Comparison of ENCODE assay signal across 1 cellular context in genomic region chr15:47300035-47300434, GRCh38.
TF ChIP-seq lines count a peak whose summit lies in the region.

No MANE protein-coding gene starts in this region.

TF ChIP-seq in WTC11, 78 proteins besides CTCF, POLR2A, EP300 and RAD21 (continued from another document):
- TF ChIP-seq AFF4 (CRISPR knock-in tag; IDR thresholded peaks at IDR 0.05; ENCODE audit: borderline replicate concordance) = no peak
- no peak for TF ChIP-seq CREM (CRISPR knock-in tag; IDR thresholded peaks at IDR 0.05)
- TF ChIP-seq MLX (CRISPR knock-in tag; IDR thresholded peaks at IDR 0.05) = no peak
- no peak for TF ChIP-seq SMAD4 (CRISPR knock-in tag; IDR thresholded peaks at IDR 0.05)
- no peak for TF ChIP-seq ZNF138 (CRISPR knock-in tag; conservative IDR thresholded peaks at IDR 0.05)
- TF ChIP-seq AR (CRISPR knock-in tag; IDR thresholded peaks at IDR 0.05) = no peak
- TF ChIP-seq MAX (CRISPR knock-in tag; IDR thresholded peaks at IDR 0.05) = no peak
- TF ChIP-seq IRF2 (CRISPR knock-in tag; IDR thresholded peaks at IDR 0.05; ENCODE audit: borderline replicate concordance, low read depth) = no peak
